ENCODE assay signal across 11 cellular contexts in the genomic region with DNA sequence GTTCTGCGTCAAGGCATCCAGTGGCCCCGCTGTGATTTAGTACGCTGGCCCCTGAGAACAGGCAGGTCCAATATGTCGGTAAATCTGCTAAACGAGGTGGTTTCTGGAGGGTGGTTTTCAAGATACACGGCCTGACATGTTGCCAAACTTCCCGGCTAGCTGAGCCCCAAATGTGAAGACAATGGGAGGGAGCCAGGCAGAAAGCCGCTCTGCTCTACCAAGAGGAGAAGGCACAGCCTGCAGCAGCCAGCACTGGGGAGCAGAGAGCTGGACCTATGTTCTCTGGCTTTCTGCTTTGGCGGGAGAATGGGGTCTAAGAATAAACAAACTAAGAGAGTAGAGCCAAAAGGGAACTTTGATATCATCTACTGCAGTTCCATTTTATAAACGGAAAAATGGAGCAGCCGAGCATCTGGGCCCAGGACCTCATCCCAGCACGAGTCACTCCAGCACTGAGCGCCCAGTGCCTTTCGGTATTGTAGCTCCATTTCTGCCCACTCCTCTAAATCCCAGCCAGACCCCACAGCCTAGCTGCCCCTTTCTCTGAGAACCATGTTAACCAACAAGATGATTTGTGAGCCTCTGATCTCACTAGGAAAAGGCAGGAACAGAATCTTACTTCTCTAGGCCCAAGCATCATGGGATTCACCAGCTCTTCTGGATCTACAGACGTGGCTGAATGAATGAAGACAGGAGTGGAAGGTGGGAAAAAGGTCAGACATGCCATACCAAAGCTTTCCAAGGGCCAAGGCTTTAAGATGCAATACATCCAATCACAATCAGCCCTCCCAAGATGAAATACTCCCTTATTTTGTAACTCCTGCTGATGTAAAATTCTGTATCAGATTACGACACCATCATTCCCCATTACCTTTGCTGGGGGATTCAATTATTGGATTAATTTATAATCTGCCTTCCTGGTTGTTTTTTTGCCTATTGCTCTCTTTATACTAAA.
A peak's percentile ranks its signal among the peaks of the same experiment; 100 is the strongest.
DNase-seq lines count a peak whose midpoint lies in the region; TF ChIP-seq lines count a peak whose summit lies in the region.
"Had no signal": no experiment of that assay in that cellular context is flagged by ENCODE, and none has a peak within 500 bp of the region (broad histone marks: within the 10 kb centered on the region; RNA-seq: fewer than 3 reads in every experiment).

No MANE protein-coding gene starts in this region.

- peak overlapping the region; percentile 76 for H3K27ac ChIP-seq in RWPE1
- H3K27ac ChIP-seq in esophagus squamous epithelium, result peak overlapping the region; percentile 54 to 87 (median 84)
- peak overlapping the region; percentile 33 for H3K27ac ChIP-seq in mesodermal cell (ENCODE audit: low read depth, low read length, severe bottlenecking)
- H3K27ac ChIP-seq in temporal lobe (ENCODE audit: low read depth, low read length), result peak overlapping the region; percentile 88
- no peak overlapping the region for H3K27ac ChIP-seq in A673 (ENCODE audit: low read depth, low read length, poor library complexity, severe bottlenecking)

- TF ChIP-seq CTCF in RWPE1 (conservative IDR thresholded peaks at IDR 0.05; ENCODE audit: low read depth) (no peak), esophagus squamous epithelium (IDR thresholded peaks at IDR 0.05) (no peak), A673 (conservative IDR thresholded peaks at IDR 0.05; ENCODE audit: low read depth, low read length) (no peak)

- 58 to 65% methylated on average over 16 of the region's 16 CpGs for whole genome bisulfite sequencing in esophagus squamous epithelium, 2 donors
- WGBS in mesodermal cell (ENCODE audit: insufficient coverage in 2 of 2), 2 experiments, result 84 to 86% methylated on average over 14 of the region's 16 CpGs

- H3K9me3 ChIP-seq in esophagus squamous epithelium, result no peaks in the 10 kb centered on the region
- H3K9me3 ChIP-seq in mesodermal cell (ENCODE audit: control insufficient read depth, low read length), result no peaks in the 10 kb centered on the region
- no peaks in the 10 kb centered on the region for H3K9me3 ChIP-seq in A673 (ENCODE audit: low read depth, low read length, poor library complexity, severe bottlenecking)

- CTCF ChIA-PET in RWPE1 (lab: Yijun Ruan, JAX), result interaction anchor here (1.3 kb wide), 1 partner anchor 164 kb away, joined by 3 read pairs; no protein-coding TSS in a partner anchor
- CTCF ChIA-PET in A673 (lab: Charles Lee), result no interaction called here

- H3K27me3 ChIP-seq in esophagus squamous epithelium (no peaks in the 10 kb centered on the region), A673 (replicated peaks; ENCODE audit: insufficient read depth, low read depth, low read length, poor library complexity) (no peaks in the 10 kb centered on the region)

- peaks cover 0 to 6% (median 0%) of the 10 kb centered on the region in 3 donors for H3K36me3 ChIP-seq in esophagus squamous epithelium
- peaks cover 42% of the 10 kb centered on the region for H3K36me3 ChIP-seq in mesodermal cell (ENCODE audit: control insufficient read depth, insufficient read depth, low read length)
- H3K36me3 ChIP-seq in A673 (ENCODE audit: insufficient read depth, low read length, poor library complexity, severe bottlenecking), result no peaks in the 10 kb centered on the region

- intact Hi-C loops in esophagus squamous epithelium (cut with DNase I) (no loop called here), A673 (cut with micrococcal nuclease; ENCODE audit: unreplicated experiment) (no loop called here)

- no peak overlapping the region for H3K4me3 ChIP-seq in esophagus squamous epithelium
- H3K4me3 ChIP-seq in mesodermal cell (ENCODE audit: extremely low read depth, insufficient read depth, low read length, poor library complexity, severe bottlenecking), result no peak overlapping the region
- H3K4me3 ChIP-seq in A673 (ENCODE audit: low read depth, low read length, poor library complexity, severe bottlenecking), result no peak overlapping the region

- POLR2A ChIA-PET in RWPE1 (lab: Yijun Ruan, JAX; ENCODE audit: low non-redundant PET) (no interaction called here), A673 (lab: Charles Lee; ENCODE audit: low non-redundant PET) (interaction anchor here (0.6 kb wide), 1 partner anchor 120 kb away, joined by 3 read pairs; no protein-coding TSS in a partner anchor)

- no peak for TF ChIP-seq POLR2A in esophagus squamous epithelium (IDR thresholded peaks at IDR 0.05)
- no peak for TF ChIP-seq POLR2A in erythroblast (IDR thresholded peaks at IDR 0.05; ENCODE audit: low read length)

- BruUV-seq in A673 (replicated peaks; lab: Mats Ljungman, UMichigan), result no TSS peak

- DNase-seq in RWPE1 (ENCODE audit: low spot score), result no peak
- no peak for DNase-seq in esophagus squamous epithelium (lab: John Stamatoyannopoulos, UW)
- DNase-seq in stimulated activated naive CD4-positive, alpha-beta T cell treated with Interleukin-2 at 50 U/mL for 16 hours (lab: John Stamatoyannopoulos, UW), result no peak
- DNase-seq in CD1c-positive myeloid dendritic cell (ENCODE audit: extremely low spot score), result no peak
- no peak for DNase-seq in A673 (ENCODE audit: low spot score)
- DNase-seq in erythroblast (lab: John Stamatoyannopoulos, UW), result no peak
- DNase-seq: activated CD8-positive, alpha-beta T cell treated with anti-CD3 and anti-CD28 coated beads for 36 hours; amniotic stem cell; DMS79 had no signal

- peaks cover 53 to 96% (median 90%) of the 10 kb centered on the region in 3 donors for H3K4me1 ChIP-seq in esophagus squamous epithelium
- H3K4me1 ChIP-seq in mesodermal cell (ENCODE audit: control insufficient read depth, insufficient read depth, low read length, poor library complexity, severe bottlenecking), result peaks cover 68% of the 10 kb centered on the region
- peaks cover 34% of the 10 kb centered on the region for H3K4me1 ChIP-seq in A673 (ENCODE audit: insufficient read depth, low read length, poor library complexity, severe bottlenecking)
